Comparison of ENCODE assay signal across 8 cellular contexts in genomic region chr18:80147418-80148315, GRCh38.
DNase-seq lines count a peak whose midpoint lies in the region; ATAC-seq and TF ChIP-seq lines count a peak whose summit lies in the region.

No MANE protein-coding gene starts in this region.

- TF ChIP-seq CTCF in GM12875 (IDR thresholded peaks at IDR 0.05; ENCODE audit: borderline replicate concordance, insufficient read depth, low read depth, low read length), result no peak

- DNase-seq in NCI-H146 (lab: John Stamatoyannopoulos, UW) (peak; percentile 86), cerebellar cortex (ENCODE audit: low spot score) (peak; percentile 76), kidney glomerular epithelial cell (lab: John Stamatoyannopoulos, UW) (peak; percentile 71), HuH-7.5 (ENCODE audit: low spot score) (no peak)
- peak; percentile 34 to 59 (median 50) for DNase-seq in activated CD4-positive, CD25-positive, alpha-beta regulatory T cell (lab: John Stamatoyannopoulos, UW)
- peak; percentile 62 to 68 for DNase-seq in stimulated activated CD4-positive, alpha-beta T cell treated with anti-CD3 and anti-CD28 coated beads, Interleukin-15, amount 100 ng/mL, for 48 hours (ENCODE audit: low read depth in 2 of 2)

- ATAC-seq in HG02610 (IDR thresholded peaks at IDR 0.05; ENCODE audit: unreplicated experiment), result peak; percentile 80

- peak overlapping the region; percentile 56 for H3K4me3 ChIP-seq in GM12875 (ENCODE audit: low read depth, low read length)
